ENCODE assay signal across 8 cellular contexts in the genomic region with DNA sequence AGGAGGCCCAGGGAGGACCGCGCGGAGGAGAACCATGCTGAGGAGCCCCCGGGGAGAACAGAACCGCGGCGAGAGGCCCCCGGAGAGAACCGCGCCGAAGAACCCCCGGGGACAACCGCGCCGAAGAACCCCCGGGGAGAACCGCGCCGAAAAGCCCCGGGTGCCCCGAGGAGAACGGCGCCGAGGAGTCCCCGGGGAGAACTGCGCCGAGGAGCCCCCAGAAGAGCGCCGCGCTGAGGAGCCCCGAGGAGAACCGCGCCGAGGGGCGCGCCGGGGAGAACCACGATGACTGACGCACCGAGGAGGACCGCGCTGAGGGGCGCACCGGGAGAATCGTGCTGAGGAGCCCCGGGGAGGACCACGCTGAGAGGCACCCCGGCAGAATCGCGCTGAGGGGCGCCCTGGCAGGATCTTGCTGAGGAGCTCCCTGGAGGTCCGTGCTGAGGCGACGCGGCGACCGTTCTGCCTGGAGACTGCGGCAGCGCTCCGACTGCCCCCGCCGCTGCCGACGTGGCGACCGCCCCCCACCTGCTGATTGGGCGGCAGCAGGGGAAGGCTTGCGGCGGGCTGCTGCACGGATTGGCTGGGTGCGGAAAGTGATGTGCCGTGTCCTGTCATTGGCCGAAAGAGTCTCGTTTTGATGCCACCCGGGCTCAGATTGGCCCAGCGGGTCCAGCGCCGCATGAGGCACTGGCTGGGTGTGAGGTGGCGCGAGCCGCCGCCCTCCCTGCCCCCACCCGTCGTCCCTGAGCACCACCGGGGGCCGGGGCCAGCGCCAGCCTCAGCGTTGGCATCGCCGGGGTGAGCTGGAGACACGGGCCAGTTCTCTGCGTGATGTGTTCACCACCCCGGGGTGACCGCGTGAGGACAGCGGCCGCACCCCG. TPM values are rescaled to one million over a fixed set of nuclear protein-coding genes. Genes with fewer than 3 reads are reported as not detected.
DNase-seq lines count a peak whose midpoint lies in the region; TF ChIP-seq lines count a peak whose summit lies in the region.

KCNQ1OT1 (minus strand) TSS at position 464 of the 884 bp plus-strand sequence.

- H2BK12ac ChIP-seq in H9 (ENCODE audit: insufficient read length, low read depth, low read length), result no peak within 1 kb of the TSS

- H3K4me3 Mint-ChIP-seq in H9, result peak within 1 kb of the TSS; percentile 76 to 90
- peak within 1 kb of the TSS; percentile 78 for H3K4me3 Mint-ChIP-seq in activated naive CD4-positive, alpha-beta T cell treated with anti-CD3 and anti-CD28 coated beads, Interleukin-2, amount 10 ng/mL, durations not matched to agents 7 days and 5 days

- no peaks in the 10 kb centered on the region for H3K9me2 ChIP-seq in MM.1S (replicated peaks; ENCODE audit: insufficient read depth, low read length)

- peaks cover 7% of the 10 kb centered on the region for H3K23me2 ChIP-seq in H9 (ENCODE audit: insufficient read length, low read depth, low read length, poor library complexity, severe bottlenecking)

- no peak within 1 kb of the TSS for H4K91ac ChIP-seq in H9 (ENCODE audit: insufficient read length, low read depth, low read length)

- H3K36me3 Mint-ChIP-seq in H9 (ENCODE audit: insufficient read depth in 1 of 3, low read depth in 3 of 3), result peaks cover 0 to 34% (median 16%) of the 10 kb centered on the region in 3 experiments; a peak in 6 of 7 replicates
- H3K36me3 Mint-ChIP-seq in activated naive CD4-positive, alpha-beta T cell treated with anti-CD3 and anti-CD28 coated beads, Interleukin-2, amount 10 ng/mL, durations not matched to agents 7 days and 5 days, result peaks cover 11% of the 10 kb centered on the region

- H3K27ac Mint-ChIP-seq in H9, result no peak within 1 kb of the TSS; a peak in 2 of 7 replicates
- peak within 1 kb of the TSS; percentile 74 for H3K27ac Mint-ChIP-seq in activated naive CD4-positive, alpha-beta T cell treated with anti-CD3 and anti-CD28 coated beads, Interleukin-2, amount 10 ng/mL, durations not matched to agents 7 days and 5 days

- peaks cover 10 to 15% of the 10 kb centered on the region in 2 experiments for H3K9me3 Mint-ChIP-seq in H9
- H3K9me3 Mint-ChIP-seq in activated naive CD4-positive, alpha-beta T cell treated with anti-CD3 and anti-CD28 coated beads, Interleukin-2, amount 10 ng/mL, durations not matched to agents 7 days and 5 days, result no peaks in the 10 kb centered on the region

- DNase-seq in GDM1 (lab: John Stamatoyannopoulos, UW) (peak; percentile 89), H9 (peak; percentile 93), MM.1S (peak; percentile 88), SJSA1 (ENCODE audit: low read depth in 1 of 2, low spot score in 2 of 2) (peak; percentile 97), globus pallidus (ENCODE audit: low spot score) (peak; percentile 93), occipital lobe (lab: John Stamatoyannopoulos, UW) (peak; percentile 90), suprapubic skin (ENCODE audit: low spot score in 2 of 2) (peak; percentile 91 to 95)
- DNase-seq in activated naive CD4-positive, alpha-beta T cell treated with anti-CD3 and anti-CD28 coated beads, Interleukin-2, amount 10 ng/mL, durations not matched to agents 7 days and 5 days, result peak; percentile 90

- H3K4me1 ChIP-seq in H9 (ENCODE audit: insufficient read depth, low read length) (peaks cover 7% of the 10 kb centered on the region; the same call in 1 of the 2 replicates), MM.1S (ENCODE audit: low read length) (no peaks in the 10 kb centered on the region), SJSA1 (replicated peaks) (peaks cover 25% of the 10 kb centered on the region), suprapubic skin (peaks cover 22% of the 10 kb centered on the region)

- no peaks in the 10 kb centered on the region for H3K79me1 ChIP-seq in H9 (ENCODE audit: insufficient read depth, low read depth, low read length, poor library complexity, severe bottlenecking)

- H4K20me1 ChIP-seq in H9 (ENCODE audit: control insufficient read depth, insufficient read depth, insufficient read length) (no peaks in the 10 kb centered on the region), MM.1S (ENCODE audit: insufficient read depth, low read length) (no peaks in the 10 kb centered on the region)

- peak within 1 kb of the TSS; percentile 75 for H3K4me3 ChIP-seq in MM.1S (ENCODE audit: low read length)
- peak within 1 kb of the TSS; percentile 74 for H3K4me3 ChIP-seq in SJSA1
- H3K4me3 ChIP-seq in suprapubic skin, result peak within 1 kb of the TSS; percentile 63

- H3K36me3 ChIP-seq in MM.1S (replicated peaks; ENCODE audit: insufficient read depth, low read length) (no peaks in the 10 kb centered on the region), SJSA1 (peaks cover 18% of the 10 kb centered on the region), suprapubic skin (no peaks in the 10 kb centered on the region)

- WGBS in H9 (ENCODE audit: extremely low coverage, insufficient read length, low lambda C conversion rate), result no CpG with 5 or more reads among the region's 98 CpGs
- WGBS in suprapubic skin, result 79% methylated on average over 49 of the region's 98 CpGs

- TF ChIP-seq POLR2A in suprapubic skin (IDR thresholded peaks at IDR 0.05), result peak; percentile 41 to 93

- H3K79me2 ChIP-seq in H9 (ENCODE audit: insufficient read depth, low read length) (no peaks in the 10 kb centered on the region; the same call in 1 of the 2 replicates), MM.1S (ENCODE audit: low read length) (peaks cover 50% of the 10 kb centered on the region)

- H3K27ac ChIP-seq in H9 (ENCODE audit: insufficient read length, low read depth, low read length) (no peak within 1 kb of the TSS), MM.1S (ENCODE audit: low read length) (peak within 1 kb of the TSS; percentile 72), SJSA1 (peak within 1 kb of the TSS; percentile 83), suprapubic skin (peak within 1 kb of the TSS; percentile 92)

- no peak for TF ChIP-seq CTCF in H9 (conservative IDR thresholded peaks at IDR 0.05)
- TF ChIP-seq CTCF in MM.1S (IDR thresholded peaks at IDR 0.05; ENCODE audit: low read length), result no peak
- no peak for TF ChIP-seq CTCF in suprapubic skin (IDR thresholded peaks at IDR 0.05)

- H3K27me3 ChIP-seq in H9 (ENCODE audit: insufficient read depth, low read length) (no peaks in the 10 kb centered on the region; the same call in 1 of the 2 replicates), MM.1S (replicated peaks; ENCODE audit: insufficient read depth, low read length) (no peaks in the 10 kb centered on the region), SJSA1 (replicated peaks) (no peaks in the 10 kb centered on the region), suprapubic skin (no peaks in the 10 kb centered on the region)

- H4K5ac ChIP-seq in H9 (ENCODE audit: insufficient read length, low read depth, low read length), result no peak within 1 kb of the TSS

- peak within 1 kb of the TSS; percentile 42 for H3K9ac ChIP-seq in H9 (ENCODE audit: extremely low read depth, insufficient read length, low read length)
- peak within 1 kb of the TSS; percentile 93 for H3K9ac ChIP-seq in MM.1S (ENCODE audit: low read length)

- TF ChIP-seq EP300 in suprapubic skin (IDR thresholded peaks at IDR 0.05), result no peak

- H2AFZ ChIP-seq in H9 (ENCODE audit: low read length) (no peak within 1 kb of the TSS), MM.1S (ENCODE audit: low read length) (peak within 1 kb of the TSS; percentile 11; the same call in 1 of the 2 replicates)

- H2AK5ac ChIP-seq in H9 (ENCODE audit: insufficient read length, low read length), result no peak within 1 kb of the TSS

- H2BK5ac ChIP-seq in H9 (ENCODE audit: insufficient read length, low read length), result no peak within 1 kb of the TSS

- no peaks in the 10 kb centered on the region for H3F3A ChIP-seq in MM.1S (ENCODE audit: insufficient read depth, low read length)

- H2BK15ac ChIP-seq in H9 (ENCODE audit: low read depth, low read length), result no peak within 1 kb of the TSS

- H3K27me3 Mint-ChIP-seq in H9 (ENCODE audit: low read depth), result peaks cover 65% of the 10 kb centered on the region
- H3K27me3 Mint-ChIP-seq in activated naive CD4-positive, alpha-beta T cell treated with anti-CD3 and anti-CD28 coated beads, Interleukin-2, amount 10 ng/mL, durations not matched to agents 7 days and 5 days, result peaks cover 12% of the 10 kb centered on the region

- H3K4me2 ChIP-seq in H9 (ENCODE audit: insufficient read depth, insufficient read length, low read length), result peak within 1 kb of the TSS; percentile 77
- H3K4me2 ChIP-seq in MM.1S (ENCODE audit: low read depth, low read length), result peak within 1 kb of the TSS; percentile 83

- peak within 1 kb of the TSS; percentile 21 for H3K18ac ChIP-seq in H9 (ENCODE audit: insufficient read length, low read depth, low read length)

- H3K9me3 ChIP-seq in H9 (ENCODE audit: control insufficient read depth, low read depth, low read length), result no peaks in the 10 kb centered on the region
- no peaks in the 10 kb centered on the region for H3K9me3 ChIP-seq in MM.1S (replicated peaks; ENCODE audit: insufficient read depth, low read length)
- H3K9me3 ChIP-seq in SJSA1 (replicated peaks), result no peaks in the 10 kb centered on the region
- no peaks in the 10 kb centered on the region for H3K9me3 ChIP-seq in suprapubic skin

- no peak within 1 kb of the TSS for H3K23ac ChIP-seq in H9 (ENCODE audit: insufficient read length, low read depth, low read length)

- no peak within 1 kb of the TSS for H2BK20ac ChIP-seq in H9 (ENCODE audit: low read depth, low read length, poor library complexity, severe bottlenecking)

- no peak within 1 kb of the TSS for H3T11ph ChIP-seq in H9 (ENCODE audit: low read length)

- H3K4ac ChIP-seq in H9 (ENCODE audit: low read depth, low read length), result no peak within 1 kb of the TSS

- H3K56ac ChIP-seq in H9 (ENCODE audit: insufficient read length, low read depth, low read length), result no peak within 1 kb of the TSS

- peak within 1 kb of the TSS; percentile 42; the same call in 1 of the 2 replicates for H3K14ac ChIP-seq in H9 (ENCODE audit: insufficient read depth, low read length)

- H2BK120ac ChIP-seq in H9 (ENCODE audit: low read depth, low read length, poor library complexity, severe bottlenecking), result no peak within 1 kb of the TSS

- H4K8ac ChIP-seq in H9 (replicated peaks; ENCODE audit: insufficient read length, low read depth, low read length), result no peak within 1 kb of the TSS

- H3K4me1 Mint-ChIP-seq in H9, result peaks cover 75 to 76% of the 10 kb centered on the region in 2 experiments
- H3K4me1 Mint-ChIP-seq in activated naive CD4-positive, alpha-beta T cell treated with anti-CD3 and anti-CD28 coated beads, Interleukin-2, amount 10 ng/mL, durations not matched to agents 7 days and 5 days, result peaks cover 16% of the 10 kb centered on the region

- CTCF ChIA-PET in activated naive CD4-positive, alpha-beta T cell treated with anti-CD3 and anti-CD28 coated beads, Interleukin-2, amount 10 ng/mL, durations not matched to agents 7 days and 5 days (lab: Charles Lee), result no interaction called here

RNA-seq across cellular contexts. Expression of gene KCNQ1OT1, which starts in this region (rescaled TPM):
- 0.88 and 1.2 TPM in 2 replicates for total RNA-seq in H9 (2021)
- total RNA-seq in SJSA1 (2014; rRNA removed; shearing (Covaris generic)), result 1.3 and 2.1 TPM in 2 replicates
- 2.8 TPM for total RNA-seq in occipital lobe
- total RNA-seq in suprapubic skin, result 1 to 10 TPM; 2.5 to 4.5 (median 3.1) TPM
